6 cellular contexts compared by ENCODE assay signal in genomic region chr16:29305018-29305417, GRCh38.
DNase-seq lines count a peak whose midpoint lies in the region; ATAC-seq and TF ChIP-seq lines count a peak whose summit lies in the region.
"Not testable (repeated sequence)": the region's sequence is repeated elsewhere in the genome, so short reads cannot be mapped to it uniquely, and the experiment has no call there.

No MANE protein-coding gene starts in this region.

- peak overlapping the region; percentile 72; the same call in 1 of the 2 replicates for H4K91ac ChIP-seq in IMR-90 (ENCODE audit: insufficient read depth, low read depth, low read length)
- H4K91ac ChIP-seq in neuronal stem cell (ENCODE audit: low read depth, low read length, poor library complexity): not testable (repeated sequence)

- H3K9ac ChIP-seq in IMR-90 (ENCODE audit: low read depth, low read length): not testable (repeated sequence)
- peak overlapping the region; percentile 50 for H3K9ac ChIP-seq in neuronal stem cell (ENCODE audit: low read depth, low read length, poor library complexity)

- not testable (repeated sequence) for H3K4me2 ChIP-seq in IMR-90 (ENCODE audit: low read depth, low read length); neuronal stem cell (ENCODE audit: insufficient read depth, low read length, poor library complexity, severe bottlenecking)

- H3K27me3 ChIP-seq in IMR-90 (ENCODE audit: control insufficient read depth, insufficient read depth, low read length); neuronal stem cell (ENCODE audit: control insufficient read depth in 3 of 3, insufficient read depth in 3 of 3, low read depth in 1 of 3, low read length in 3 of 3); sigmoid colon; upper lobe of right lung; aorta (ENCODE audit: control insufficient read depth in 1 of 2, insufficient read depth in 2 of 2, low read length in 1 of 2): not testable (repeated sequence)

- H3K4me3 Mint-ChIP-seq in T-helper 17 cell: peak overlapping the region; percentile 13

- POLR2A ChIA-PET in IMR-90 (lab: Charles Lee; ENCODE audit: unreplicated experiment): not testable (repeated sequence)

- H3K27ac ChIP-seq in IMR-90 (ENCODE audit: insufficient read depth, low read length); neuronal stem cell (replicated peaks; ENCODE audit: low read length); sigmoid colon; upper lobe of right lung; aorta (ENCODE audit: low read depth in 1 of 2, low read length in 2 of 2): not testable (repeated sequence)

- not testable (repeated sequence) for H4K5ac ChIP-seq in IMR-90 (ENCODE audit: low read depth, low read length)

- peak overlapping the region; percentile 48; the same call in 1 of the 2 replicates for H2AK5ac ChIP-seq in IMR-90 (ENCODE audit: low read depth, low read length)
- not testable (repeated sequence) for H2AK5ac ChIP-seq in neuronal stem cell (ENCODE audit: low read depth, low read length)

- H2BK120ac ChIP-seq in IMR-90 (ENCODE audit: low read depth, low read length): peak overlapping the region; percentile 10
- H2BK120ac ChIP-seq in neuronal stem cell (ENCODE audit: low read depth, low read length): not testable (repeated sequence)

- not testable (repeated sequence) for H2AFZ ChIP-seq in IMR-90 (replicated peaks; ENCODE audit: low read length, poor library complexity); neuronal stem cell (ENCODE audit: low read length)

- not testable (repeated sequence) for H3K27me3 Mint-ChIP-seq in T-helper 17 cell

- not testable (repeated sequence) for H3K56ac ChIP-seq in IMR-90 (ENCODE audit: extremely low read depth, insufficient read depth, low read length)

- H4K20me1 ChIP-seq in IMR-90 (ENCODE audit: insufficient read depth, low read length): not testable (repeated sequence)

- H3K14ac ChIP-seq in IMR-90 (replicated peaks; ENCODE audit: low read depth, low read length); neuronal stem cell (ENCODE audit: low read length): not testable (repeated sequence)

- WGBS in IMR-90 (ENCODE audit: extremely low coverage in 2 of 2, insufficient read length in 1 of 2), 2 experiments: no CpG with 5 or more reads among the region's 11 CpGs
- WGBS in neuronal stem cell (ENCODE audit: extremely low coverage in 2 of 2, insufficient read length in 2 of 2, insufficient replicate concordance in 1 of 2), 2 donors: no CpG with 5 or more reads among the region's 11 CpGs
- WGBS in sigmoid colon, 2 donors: 94 to 95% methylated on average over 11 of the region's 11 CpGs
- 96 to 97% methylated on average over 11 of the region's 11 CpGs for WGBS in aorta, 2 donors

- not testable (repeated sequence) for TF ChIP-seq POLR2A in IMR-90 (IDR thresholded peaks at IDR 0.05; ENCODE audit: low read depth, low read length); sigmoid colon (IDR thresholded peaks at IDR 0.05)

- H3K4me3 ChIP-seq in IMR-90 (ENCODE audit: insufficient read depth, low read depth, low read length); neuronal stem cell (ENCODE audit: low read length in 2 of 2); sigmoid colon; upper lobe of right lung; aorta (ENCODE audit: low read length in 2 of 2): not testable (repeated sequence)

- H3K4me1 ChIP-seq in IMR-90 (ENCODE audit: control insufficient read depth, insufficient read depth, low read length) (peaks cover 28% of the 10 kb centered on the region), sigmoid colon (peaks cover 0 to 17% (median 14%) of the 10 kb centered on the region in 4 donors)
- H3K4me1 ChIP-seq in neuronal stem cell (ENCODE audit: control insufficient read depth in 2 of 2, insufficient read depth in 1 of 2, low read depth in 1 of 2, low read length in 2 of 2); upper lobe of right lung; aorta (ENCODE audit: control insufficient read depth in 1 of 2, insufficient read depth in 2 of 2, low read length in 2 of 2): not testable (repeated sequence)

- not testable (repeated sequence) for BruUV-seq in IMR-90 (replicated peaks; lab: Mats Ljungman, UMichigan)

- not testable (repeated sequence) for TF ChIP-seq EP300 in sigmoid colon (IDR thresholded peaks at IDR 0.05)

- intact Hi-C loops in IMR-90 (cut with micrococcal nuclease); sigmoid colon (cut with DNase I); upper lobe of right lung (cut with DNase I); aorta (cut with DNase I): not testable (repeated sequence)

- not testable (repeated sequence) for H2AK9ac ChIP-seq in IMR-90 (replicated peaks; ENCODE audit: low read depth, low read length, poor library complexity)

- H3K27ac Mint-ChIP-seq in T-helper 17 cell: not testable (repeated sequence)

- H2BK12ac ChIP-seq in neuronal stem cell (ENCODE audit: low read length): not testable (repeated sequence)

- not testable (repeated sequence) for ATAC-seq in IMR-90 (ENCODE audit: low read depth); T-helper 17 cell; upper lobe of right lung; aorta (ENCODE audit: low FRiP score)

- dilution Hi-C loops in IMR-90 (cut with HindIII; ENCODE audit: low sequenced_read_pairs, unreplicated experiment): not testable (repeated sequence)

- H2BK20ac ChIP-seq in IMR-90 (ENCODE audit: low read depth, low read length): 0 out of 2 replicates have a peak overlapping the region, but pooled peaks have one; percentile 40

- CTCF ChIA-PET in IMR-90 (lab: Yijun Ruan, JAX): not testable (repeated sequence)

- not testable (repeated sequence) for TF ChIP-seq CTCF in IMR-90 (conservative IDR thresholded peaks at IDR 0.05; ENCODE audit: low read depth, low read length); sigmoid colon (IDR thresholded peaks at IDR 0.05); upper lobe of right lung (IDR thresholded peaks at IDR 0.05)

- not testable (repeated sequence) for DNase-seq in IMR-90; T-helper 17 cell; neuronal stem cell (ENCODE audit: low spot score)
- DNase-seq in sigmoid colon (peak; percentile 32), upper lobe of right lung (peak; percentile 44), aorta (peak; percentile 30 to 36)

- H2BK15ac ChIP-seq in IMR-90 (ENCODE audit: low read depth, low read length); neuronal stem cell (ENCODE audit: low read length): not testable (repeated sequence)

- H3K9me3 ChIP-seq in IMR-90 (ENCODE audit: control insufficient read depth, insufficient read depth, low read length); T-helper 17 cell (ENCODE audit: control insufficient read depth, low read length, poor library complexity, severe bottlenecking); neuronal stem cell (replicated peaks in 1 of 2; ENCODE audit: control insufficient read depth in 2 of 2, insufficient read depth in 1 of 2, low read depth in 1 of 2, low read length in 2 of 2); sigmoid colon; upper lobe of right lung; aorta (ENCODE audit: control insufficient read depth, low read length): not testable (repeated sequence)

- not testable (repeated sequence) for H3K23ac ChIP-seq in IMR-90 (ENCODE audit: low read depth, low read length); neuronal stem cell (ENCODE audit: low read depth, low read length, poor library complexity)

- TF ChIP-seq RAD21 in IMR-90 (IDR thresholded peaks at IDR 0.05; ENCODE audit: low read length): not testable (repeated sequence)

- not testable (repeated sequence) for H3K36me3 ChIP-seq in IMR-90 (ENCODE audit: control insufficient read depth, insufficient read depth, low read length); neuronal stem cell (replicated peaks in 1 of 2; ENCODE audit: control insufficient read depth in 2 of 2, insufficient read depth in 2 of 2, low read length in 2 of 2); sigmoid colon; upper lobe of right lung; aorta (ENCODE audit: control insufficient read depth in 1 of 2, insufficient read depth in 2 of 2, low read length in 1 of 2)

- in situ Hi-C loops in IMR-90 (cut with MboI; ENCODE audit: low sequenced_read_pairs): not testable (repeated sequence)

- H3K18ac ChIP-seq in IMR-90 (ENCODE audit: low read depth, low read length) (peak overlapping the region; percentile 3; the same call in 1 of the 2 replicates), neuronal stem cell (ENCODE audit: low read length) (peak overlapping the region; percentile 65)

- not testable (repeated sequence) for H4K8ac ChIP-seq in IMR-90 (ENCODE audit: low read depth in 2 of 2, low read length in 2 of 2); neuronal stem cell (ENCODE audit: low read depth, low read length)

- not testable (repeated sequence) for H2BK5ac ChIP-seq in IMR-90 (ENCODE audit: low read depth, low read length, poor library complexity, severe bottlenecking); neuronal stem cell (ENCODE audit: low read length)

- not testable (repeated sequence) for H3K4me1 Mint-ChIP-seq in T-helper 17 cell

- peaks cover 0 to 12% of the 10 kb centered on the region in 2 experiments; a peak in 1 of 4 replicates for H3K79me1 ChIP-seq in IMR-90 (ENCODE audit: low read depth in 1 of 2, low read length in 2 of 2)
- H3K79me1 ChIP-seq in neuronal stem cell (ENCODE audit: low read depth, low read length): not testable (repeated sequence)

- peak overlapping the region; percentile 33; the same call in 1 of the 2 replicates for H3K4ac ChIP-seq in IMR-90 (ENCODE audit: low read depth, low read length)
- H3K4ac ChIP-seq in neuronal stem cell (ENCODE audit: low read length): not testable (repeated sequence)

- peaks cover 30% of the 10 kb centered on the region for H3K9me1 ChIP-seq in IMR-90 (ENCODE audit: insufficient read depth, low read length)

- not testable (repeated sequence) for H3K36me3 Mint-ChIP-seq in T-helper 17 cell (ENCODE audit: low read depth)
